14 cellular contexts compared by ENCODE assay signal in genomic region chr1:59560807-59561450, GRCh38.
DNase-seq lines count a peak whose midpoint lies in the region; ATAC-seq and TF ChIP-seq lines count a peak whose summit lies in the region.
"Had no signal": no experiment of that assay in that cellular context is flagged by ENCODE, and none has a peak within 500 bp of the region (broad histone marks: within the 10 kb centered on the region; RNA-seq: fewer than 3 reads in every experiment).

No MANE protein-coding gene starts in this region.

- no peak overlapping the region for H3K27ac ChIP-seq in osteoblast (ENCODE audit: low read depth, low read length)
- H3K27ac ChIP-seq: dorsolateral prefrontal cortex, gastroesophageal sphincter had no signal

- H4K20me1 ChIP-seq in osteoblast (ENCODE audit: insufficient read depth, low read length), result no peaks in the 10 kb centered on the region

- H3K4me2 ChIP-seq in osteoblast (ENCODE audit: insufficient read depth, low read length), result no peak overlapping the region

- no peak for DNase-seq in NCI-H1092 treated with DMSO at 0.1 percent for 48 hours (lab: John Stamatoyannopoulos, UW)
- DNase-seq in NCI-H1930 (lab: John Stamatoyannopoulos, UW), result no peak
- DNase-seq in osteoblast (ENCODE audit: insufficient read length, low spot score, missing footprints), result no peak
- DNase-seq in KG1 (lab: John Stamatoyannopoulos, UW), result no peak
- DNase-seq: activated CD4-positive, alpha-beta T cell treated with anti-CD3 and anti-CD28 coated beads for 4 hours; dorsolateral prefrontal cortex; NCI-H510A treated with DMSO at 0.1 percent for 48 hours; occipital lobe; stimulated activated CD4-positive, alpha-beta T cell treated with anti-CD3 and anti-CD28 coated beads, Interleukin-1b, Interleukin-23, amount 100 ng/mL, for 48 hours had no signal

- H3K4me1 ChIP-seq in osteoblast (ENCODE audit: insufficient read depth, low read length), result peaks cover 6% of the 10 kb centered on the region
- H3K4me1 ChIP-seq: gastroesophageal sphincter had no signal

- ATAC-seq in GM18907 (IDR thresholded peaks at IDR 0.05; ENCODE audit: unreplicated experiment) (peak; percentile 94), GM21723 (IDR thresholded peaks at IDR 0.05; ENCODE audit: unreplicated experiment) (peak; percentile 78), HG03432 (IDR thresholded peaks at IDR 0.05; ENCODE audit: unreplicated experiment) (peak; percentile 75), esophagus mucosa (peak; percentile 32)
- ATAC-seq: gastroesophageal sphincter had no signal

- H3K79me2 ChIP-seq in osteoblast (ENCODE audit: insufficient read depth, low read length), result no peaks in the 10 kb centered on the region

- H3K36me3 ChIP-seq in osteoblast (ENCODE audit: insufficient read depth, low read length), result no peaks in the 10 kb centered on the region
- H3K36me3 ChIP-seq: gastroesophageal sphincter had no signal

- no peak for TF ChIP-seq CTCF in osteoblast (IDR thresholded peaks at IDR 0.05; ENCODE audit: extremely low read depth, low read depth, low read length)

- H3K27me3 ChIP-seq in osteoblast (ENCODE audit: insufficient read depth, low read length), result no peaks in the 10 kb centered on the region
- H3K27me3 ChIP-seq: dorsolateral prefrontal cortex, gastroesophageal sphincter had no signal

- no peaks in the 10 kb centered on the region for H3K9me3 ChIP-seq in osteoblast (ENCODE audit: low read depth, low read length)

- no peak overlapping the region for H3K4me3 ChIP-seq in osteoblast (ENCODE audit: insufficient read depth, low read length)
- H3K4me3 ChIP-seq: dorsolateral prefrontal cortex, gastroesophageal sphincter had no signal

- H2AFZ ChIP-seq in osteoblast (ENCODE audit: low read length), result no peak overlapping the region

Comparison
In these comparisons a context has a peak if more than half of its experiments do, and no peak if none do; other contexts are left out.
1. ATAC-seq: peak in every context shown above with its lines; median percentile 94 in GM18907; 78 in GM21723; 75 in HG03432; 32 in esophagus mucosa.